Comparison of ENCODE assay signal across 8 cellular contexts in the genomic region with DNA sequence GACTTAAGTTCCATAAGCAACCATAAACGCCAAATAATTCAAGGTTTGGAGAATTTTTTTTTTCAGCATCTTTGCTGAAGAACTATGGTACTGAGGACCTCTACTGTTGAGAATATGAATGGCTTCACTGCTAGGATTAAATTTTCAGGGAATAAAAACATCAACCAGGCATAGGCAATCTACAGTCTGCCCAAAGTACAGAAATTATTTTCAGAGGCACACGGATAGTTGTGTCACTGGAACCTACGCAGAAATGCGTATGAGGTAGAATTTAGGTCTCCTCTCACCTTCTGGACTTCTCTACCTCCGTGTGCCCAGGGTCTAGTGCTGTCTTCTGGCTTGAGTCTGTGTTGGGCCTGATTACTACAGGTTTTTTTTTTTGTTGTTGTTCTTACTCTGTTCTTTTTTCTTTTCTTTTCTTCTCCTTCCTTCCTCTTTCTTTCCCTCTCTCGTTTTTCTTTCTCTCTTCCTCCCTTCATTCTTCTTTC. TPM values are rescaled to one million over a fixed set of nuclear protein-coding genes. Genes with fewer than 3 reads are reported as not detected.
DNase-seq lines count a peak whose midpoint lies in the region; ATAC-seq, FAIRE-seq and TF ChIP-seq lines count a peak whose summit lies in the region.

No MANE protein-coding gene starts in this region.

- no CpG with 5 or more reads among the region's 6 CpGs for WGBS in mesendoderm (ENCODE audit: extremely low coverage, insufficient coverage, low lambda C conversion rate)

- no peak overlapping the region for H3K4me3 Mint-ChIP-seq in activated CD4-positive, alpha-beta memory T cell treated with anti-CD3 and anti-CD28 coated beads, Interleukin-2, amount 10 ng/mL, durations not matched to agents 7 days and 5 days

- no peak overlapping the region for H2BK5ac ChIP-seq in mesendoderm (ENCODE audit: low read length)

- H3K36me3 ChIP-seq in mesendoderm (ENCODE audit: control insufficient read depth, insufficient read depth, low read length) (no peaks in the 10 kb centered on the region), MG63 (no peaks in the 10 kb centered on the region)

- ATAC-seq in HG02852 (IDR thresholded peaks at IDR 0.05; ENCODE audit: unreplicated experiment): no peak

- H3K4me2 ChIP-seq in mesendoderm (ENCODE audit: low read length): no peak overlapping the region

- H2AK5ac ChIP-seq in mesendoderm (ENCODE audit: low read length): no peak overlapping the region

- peak; percentile 99 for FAIRE-seq in A204.1 (lab: Jason Lieb, UNC)

- H3K27me3 ChIP-seq in mesendoderm (ENCODE audit: insufficient read depth, low read length, poor library complexity) (no peaks in the 10 kb centered on the region), MG63 (peaks cover 19% of the 10 kb centered on the region)

- H2BK15ac ChIP-seq in mesendoderm (replicated peaks; ENCODE audit: low read depth): no peak overlapping the region

- H3K79me1 ChIP-seq in mesendoderm (ENCODE audit: low read length): no peaks in the 10 kb centered on the region

- H3K56ac ChIP-seq in mesendoderm (ENCODE audit: low read length): no peak overlapping the region

- no peak overlapping the region for H3K18ac ChIP-seq in mesendoderm (ENCODE audit: low read length)

- no peak overlapping the region for H3K27ac Mint-ChIP-seq in activated CD4-positive, alpha-beta memory T cell treated with anti-CD3 and anti-CD28 coated beads, Interleukin-2, amount 10 ng/mL, durations not matched to agents 7 days and 5 days

- H3K36me3 Mint-ChIP-seq in activated CD4-positive, alpha-beta memory T cell treated with anti-CD3 and anti-CD28 coated beads, Interleukin-2, amount 10 ng/mL, durations not matched to agents 7 days and 5 days (ENCODE audit: low read depth): no peaks in the 10 kb centered on the region

- H3K9me3 Mint-ChIP-seq in activated CD4-positive, alpha-beta memory T cell treated with anti-CD3 and anti-CD28 coated beads, Interleukin-2, amount 10 ng/mL, durations not matched to agents 7 days and 5 days: no peaks in the 10 kb centered on the region

- no peak overlapping the region for H3K27ac ChIP-seq in mesendoderm (ENCODE audit: low read depth, low read length)

- H3K4me3 ChIP-seq in GM12864 (ENCODE audit: low read depth, low read length) (no peak overlapping the region), mesendoderm (ENCODE audit: low read length) (no peak overlapping the region), MG63 (no peak overlapping the region)

- DNase-seq in GM12864 (ENCODE audit: low read depth): no peak
- peak; percentile 40 for DNase-seq in NCI-H2196 (lab: John Stamatoyannopoulos, UW; ENCODE audit: unreplicated experiment)
- DNase-seq in central memory CD4-positive, alpha-beta T cell: peak; percentile 1
- DNase-seq in mesendoderm: peak; percentile 34
- no peak for DNase-seq in activated CD4-positive, alpha-beta memory T cell treated with anti-CD3 and anti-CD28 coated beads, Interleukin-2, amount 10 ng/mL, durations not matched to agents 7 days and 5 days
- no peak for DNase-seq in MG63

- peaks cover under 1% of the 10 kb centered on the region; the same call in 1 of the 2 replicates for H3K9me3 ChIP-seq in MG63

- no peak overlapping the region for H3K9ac ChIP-seq in mesendoderm (ENCODE audit: low read length)

- CTCF ChIA-PET in activated CD4-positive, alpha-beta memory T cell treated with anti-CD3 and anti-CD28 coated beads, Interleukin-2, amount 10 ng/mL, durations not matched to agents 7 days and 5 days (lab: Charles Lee): interaction anchor here (0.7 to 1.1 kb wide), 3 partner anchors 10 to 153 kb away, joined by 3 to 4 read pairs (median 3); no protein-coding TSS in a partner anchor

- H2BK120ac ChIP-seq in mesendoderm (ENCODE audit: low read depth, low read length): no peak overlapping the region

- H4K8ac ChIP-seq in mesendoderm (ENCODE audit: low read depth, low read length): no peak overlapping the region

- peaks cover 7% of the 10 kb centered on the region for H3K4me1 Mint-ChIP-seq in activated CD4-positive, alpha-beta memory T cell treated with anti-CD3 and anti-CD28 coated beads, Interleukin-2, amount 10 ng/mL, durations not matched to agents 7 days and 5 days

- H3K79me2 ChIP-seq in mesendoderm (ENCODE audit: control insufficient read depth, insufficient read depth, low read length): no peaks in the 10 kb centered on the region

- H4K5ac ChIP-seq in mesendoderm (ENCODE audit: low read length): no peak overlapping the region

- H3K23ac ChIP-seq in mesendoderm (ENCODE audit: low read length): no peak overlapping the region

- POLR2A ChIA-PET in activated CD4-positive, alpha-beta memory T cell treated with anti-CD3 and anti-CD28 coated beads, Interleukin-2, amount 10 ng/mL, durations not matched to agents 7 days and 5 days (lab: Charles Lee): no interaction called here

- H3K4me1 ChIP-seq in mesendoderm (ENCODE audit: control insufficient read depth, low read depth, low read length): no peaks in the 10 kb centered on the region

- H3K27me3 Mint-ChIP-seq in activated CD4-positive, alpha-beta memory T cell treated with anti-CD3 and anti-CD28 coated beads, Interleukin-2, amount 10 ng/mL, durations not matched to agents 7 days and 5 days: peaks cover 36% of the 10 kb centered on the region

- no peak overlapping the region for H3K4ac ChIP-seq in mesendoderm (ENCODE audit: low read depth, low read length)

- peak; percentile 47 for TF ChIP-seq CTCF in GM12864 (IDR thresholded peaks at IDR 0.05; ENCODE audit: low read depth, low read length, missing control alignments)

RNA-seq across cellular contexts. Expression of gene NACA2, which starts 39.7 kb away (rescaled TPM):
- 0.07 TPM for polyA plus RNA-seq in mesendoderm (2013, experiment 1 of 2)
- polyA plus RNA-seq in mesendoderm (2013, experiment 2 of 2): 0.08 TPM
- not detected for total RNA-seq in activated CD4-positive, alpha-beta memory T cell treated with anti-CD3 and anti-CD28 coated beads, Interleukin-2, amount 10 ng/mL, durations not matched to agents 7 days and 5 days
- 0.43 TPM in 1 of 2 replicates, not detected in the other for total RNA-seq in MG63 (2014; rRNA removed; shearing (Covaris generic); ENCODE audit: low replicate concordance)

Comparison
In these comparisons a context has a peak if more than half of its experiments do, and no peak if none do; other contexts are left out.
1. DNase-seq: peak in NCI-H2196 (single experiment), central memory CD4-positive, alpha-beta T cell (single experiment) and mesendoderm (single experiment); none in GM12864 (single experiment), activated CD4-positive, alpha-beta memory T cell treated with anti-CD3 and anti-CD28 coated beads, Interleukin-2, amount 10 ng/mL, durations not matched to agents 7 days and 5 days (single experiment) and MG63 (single experiment).